Comparison of ENCODE assay signal across 3 cellular contexts in genomic region chr17:60180380-60180779, GRCh38. TPM values are rescaled to one million over a fixed set of nuclear protein-coding genes. Genes with fewer than 3 reads are reported as not detected.
"Had no signal": no experiment of that assay in that cellular context is flagged by ENCODE, and none has a peak within 500 bp of the region (broad histone marks: within the 10 kb centered on the region; RNA-seq: fewer than 3 reads in every experiment).

No MANE protein-coding gene starts in this region.

RNA-seq across cellular contexts. Expression of gene CA4, which starts 30.6 kb away (rescaled TPM):
- total RNA-seq: kidney epithelial cell, mesothelial cell of epicardium, myocyte had no signal
